ENCODE assay signal across 8 cellular contexts in genomic region chr12:123445388-123446344, GRCh38. TPM values are rescaled to one million over a fixed set of nuclear protein-coding genes. Genes with fewer than 3 reads are reported as not detected.
A peak's percentile ranks its signal among the peaks of the same experiment; 100 is the strongest.
DNase-seq lines count a peak whose midpoint lies in the region; ATAC-seq and FAIRE-seq lines count a peak whose summit lies in the region.

No MANE protein-coding gene starts in this region.

- no peaks in the 10 kb centered on the region for H3K27me3 ChIP-seq in effector memory CD4-positive, alpha-beta T cell (replicated peaks; ENCODE audit: control insufficient read depth, insufficient read depth, low read length, poor library complexity, severe bottlenecking)

- H3K4me1 Mint-ChIP-seq in naive B cell, result peaks cover 31 to 48% (median 43%) of the 10 kb centered on the region in 3 donors

- no peak overlapping the region for H3K4me3 ChIP-seq in effector memory CD4-positive, alpha-beta T cell (ENCODE audit: insufficient read depth, low read depth, low read length, poor library complexity, severe bottlenecking)

- no peaks in the 10 kb centered on the region for H3K36me3 ChIP-seq in effector memory CD4-positive, alpha-beta T cell (ENCODE audit: control insufficient read depth, insufficient read depth, low read length)

- no peaks in the 10 kb centered on the region for H3K9me3 ChIP-seq in effector memory CD4-positive, alpha-beta T cell (ENCODE audit: control insufficient read depth, low read length)

- H3K27me3 Mint-ChIP-seq in naive B cell, result no peaks in the 10 kb centered on the region

- H3K27ac Mint-ChIP-seq in naive B cell, result peak overlapping the region in 5 of 6 donors; percentile 16 to 94 (median 75)

- peak overlapping the region; percentile 51 for H3K27ac ChIP-seq in effector memory CD4-positive, alpha-beta T cell (ENCODE audit: insufficient read depth, low read length, poor library complexity, severe bottlenecking)

- DNase-seq in AG20443 (ENCODE audit: low spot score), result peak; percentile 48
- peak; percentile 23 for DNase-seq in HTR-8/SVneo (ENCODE audit: insufficient read length, low spot score)
- no peak for DNase-seq in effector memory CD4-positive, alpha-beta T cell
- DNase-seq in naive B cell, result no peak
- no peak for DNase-seq in stimulated activated CD4-positive, alpha-beta T cell treated with anti-CD3 and anti-CD28 coated beads, Interleukin-4, amount 100 ng/mL, for 24 hours

- no peak for FAIRE-seq in HTR-8/SVneo (lab: Jason Lieb, UNC)

- peaks cover 0 to 2% (median 0%) of the 10 kb centered on the region in 7 donors for H3K9me3 Mint-ChIP-seq in naive B cell

- ATAC-seq in naive B cell (ENCODE audit: low read depth in 2 of 2) (peak; percentile 21 to 51), GM21737 (IDR thresholded peaks at IDR 0.05; ENCODE audit: unreplicated experiment) (no peak), HG03342 (IDR thresholded peaks at IDR 0.05; ENCODE audit: unreplicated experiment) (no peak), HG03457 (IDR thresholded peaks at IDR 0.05; ENCODE audit: unreplicated experiment) (no peak)

- peaks cover 17% of the 10 kb centered on the region for H3K4me1 ChIP-seq in effector memory CD4-positive, alpha-beta T cell (ENCODE audit: control insufficient read depth, insufficient read depth, low read length, poor library complexity, severe bottlenecking)

- H3K36me3 Mint-ChIP-seq in naive B cell, result no peaks in the 10 kb centered on the region

- peak overlapping the region; percentile 53 to 83 (median 70) for H3K4me3 Mint-ChIP-seq in naive B cell

RNA-seq across cellular contexts. Expression of gene RILPL2, which starts 9.2 kb away (rescaled TPM):
- 1 to 10 TPM; 2.2 to 5.3 (median 4.8) TPM for polyA plus RNA-seq in naive B cell (ENCODE audit: low read depth in 6 of 6)

RNA-seq across cellular contexts. Expression of gene SNRNP35, which starts 12.3 kb away (rescaled TPM):
- polyA plus RNA-seq in naive B cell (ENCODE audit: low read depth in 6 of 6), result 10 to 100 TPM; 18.0 to 29.1 (median 28.4) TPM

Comparison
In these comparisons a context has a peak if more than half of its experiments do, and no peak if none do; other contexts are left out.
1. DNase-seq: peak in AG20443 (single experiment) and HTR-8/SVneo (single experiment); none in effector memory CD4-positive, alpha-beta T cell (0 of 3), naive B cell (single experiment) and stimulated activated CD4-positive, alpha-beta T cell treated with anti-CD3 and anti-CD28 coated beads, Interleukin-4, amount 100 ng/mL, for 24 hours (single experiment).
2. ATAC-seq: peak in naive B cell (2 of 2); none in GM21737 (single experiment), HG03342 (single experiment) and HG03457 (single experiment).